8 cellular contexts compared by ENCODE assay signal in genomic region chr4:52659016-52659721, GRCh38. TPM values are rescaled to one million over a fixed set of nuclear protein-coding genes. Genes with fewer than 3 reads are reported as not detected.
DNase-seq lines count a peak whose midpoint lies in the region; ATAC-seq and TF ChIP-seq lines count a peak whose summit lies in the region.

Gene USP46, minus strand, starts transcription at chr4:52659301. Its CDS starts 151 bp downstream, at chr4:52659150.

- peak within 1 kb of the TSS; percentile 78 for H2BK15ac ChIP-seq in neuronal stem cell (ENCODE audit: low read length)

- peak within 1 kb of the TSS; percentile 97 for H3K18ac ChIP-seq in neuronal stem cell (ENCODE audit: low read length)

- H3K9ac ChIP-seq in DND-41 (ENCODE audit: low read depth, low read length) (peak within 1 kb of the TSS; percentile 76), neuronal stem cell (ENCODE audit: low read depth, low read length, poor library complexity) (peak within 1 kb of the TSS; percentile 94)

- H3K4me2 ChIP-seq in DND-41 (ENCODE audit: insufficient read depth, low read length) (peak within 1 kb of the TSS; percentile 67), neuronal stem cell (ENCODE audit: insufficient read depth, low read length, poor library complexity, severe bottlenecking) (peak within 1 kb of the TSS; percentile 87)

- DNase-seq in DND-41 (peak; percentile 53), HT1080 (ENCODE audit: low read depth) (peak; percentile 45), RWPE2 (ENCODE audit: low spot score) (peak; percentile 64), neuronal stem cell (ENCODE audit: low spot score) (peak; percentile 66)
- DNase-seq in activated naive CD4-positive, alpha-beta T cell treated with anti-CD3 and anti-CD28 coated beads for 36 hours, result peak; percentile 38

- no peak within 1 kb of the TSS for H4K91ac ChIP-seq in neuronal stem cell (ENCODE audit: low read depth, low read length, poor library complexity)

- peak within 1 kb of the TSS; percentile 72 for H2BK120ac ChIP-seq in neuronal stem cell (ENCODE audit: low read depth, low read length)

- H2AFZ ChIP-seq in DND-41 (ENCODE audit: low read depth, low read length) (peak within 1 kb of the TSS; percentile 78), neuronal stem cell (ENCODE audit: low read length) (peak within 1 kb of the TSS; percentile 99)

- no peak within 1 kb of the TSS for H3K27ac Mint-ChIP-seq in activated naive CD4-positive, alpha-beta T cell treated with anti-CD3 and anti-CD28 coated beads for 36 hours

- peaks cover 10% of the 10 kb centered on the region for H3K4me1 Mint-ChIP-seq in activated naive CD4-positive, alpha-beta T cell treated with anti-CD3 and anti-CD28 coated beads for 36 hours (ENCODE audit: low read depth)

- H3K36me3 ChIP-seq in DND-41 (ENCODE audit: insufficient read depth, low read length) (no peaks in the 10 kb centered on the region), RWPE2 (ENCODE audit: low read depth) (peaks cover 6% of the 10 kb centered on the region), gastroesophageal sphincter (no peaks in the 10 kb centered on the region), neuronal stem cell (replicated peaks in 1 of 2; ENCODE audit: control insufficient read depth in 2 of 2, insufficient read depth in 2 of 2, low read length in 2 of 2) (peaks cover 2 to 34% of the 10 kb centered on the region in 2 donors), thymus (ENCODE audit: control insufficient read depth, insufficient read depth) (no peaks in the 10 kb centered on the region)

- H3K4me3 ChIP-seq in DND-41 (ENCODE audit: low read depth in 1 of 2, low read length in 2 of 2) (peak within 1 kb of the TSS; percentile 37 to 71; a peak in 3 of 4 replicates), RWPE2 (ENCODE audit: severe bottlenecking) (peak within 1 kb of the TSS; percentile 87), gastroesophageal sphincter (peak within 1 kb of the TSS; percentile 94 to 95), neuronal stem cell (ENCODE audit: low read length in 2 of 2) (peak within 1 kb of the TSS; percentile 86 to 98), thymus (ENCODE audit: low read length) (peak within 1 kb of the TSS; percentile 74)

- no peak within 1 kb of the TSS for H2BK12ac ChIP-seq in neuronal stem cell (ENCODE audit: low read length)

- H4K8ac ChIP-seq in neuronal stem cell (ENCODE audit: low read depth, low read length), result peak within 1 kb of the TSS; percentile 77

- no peaks in the 10 kb centered on the region for H4K20me1 ChIP-seq in DND-41 (ENCODE audit: insufficient read depth, low read length)

- peak within 1 kb of the TSS; percentile 74 for H2AK5ac ChIP-seq in neuronal stem cell (ENCODE audit: low read depth, low read length)

- no peaks in the 10 kb centered on the region for H3K9me3 Mint-ChIP-seq in activated naive CD4-positive, alpha-beta T cell treated with anti-CD3 and anti-CD28 coated beads for 36 hours

- H3K36me3 Mint-ChIP-seq in activated naive CD4-positive, alpha-beta T cell treated with anti-CD3 and anti-CD28 coated beads for 36 hours (ENCODE audit: low read depth), result peaks cover 1% of the 10 kb centered on the region

- peaks cover 5% of the 10 kb centered on the region for H3K9me3 ChIP-seq in DND-41 (ENCODE audit: insufficient read depth, low read length, severe bottlenecking)
- H3K9me3 ChIP-seq in RWPE2 (ENCODE audit: severe bottlenecking), result no peaks in the 10 kb centered on the region
- H3K9me3 ChIP-seq in gastroesophageal sphincter, result no peaks in the 10 kb centered on the region
- H3K9me3 ChIP-seq in neuronal stem cell (replicated peaks in 1 of 2; ENCODE audit: control insufficient read depth in 2 of 2, insufficient read depth in 1 of 2, low read depth in 1 of 2, low read length in 2 of 2), result peaks cover 6 to 39% of the 10 kb centered on the region in 2 donors
- no peaks in the 10 kb centered on the region for H3K9me3 ChIP-seq in thymus (ENCODE audit: control insufficient read depth)

- WGBS in gastroesophageal sphincter (ENCODE audit: low coverage in 1 of 2), 2 donors, result 0% methylated on average over 3 of the region's 90 CpGs; no CpG with 5 or more reads in 1 of the 2 donors
- WGBS in neuronal stem cell (ENCODE audit: extremely low coverage in 2 of 2, insufficient read length in 2 of 2, insufficient replicate concordance in 1 of 2), 2 donors, result no CpG with 5 or more reads among the region's 90 CpGs
- under 1% methylated on average over 90 of the region's 90 CpGs for WGBS in thymus

- peak; percentile 63 to 69 for TF ChIP-seq POLR2A in gastroesophageal sphincter (IDR thresholded peaks at IDR 0.05)

- intact Hi-C loops in activated naive CD4-positive, alpha-beta T cell treated with anti-CD3 and anti-CD28 coated beads for 36 hours (cut with micrococcal nuclease), result loop anchor here (1.0 to 5.0 kb wide), 4 partner anchors 17 to 203 kb away; partner anchors contain the start of gene RASL11B

- H3K79me1 ChIP-seq in neuronal stem cell (ENCODE audit: low read depth, low read length), result peaks cover 6% of the 10 kb centered on the region

- 0 out of 2 replicates have a peak, but pooled peaks cover 2% of the 10 kb centered on the region for H3K79me2 ChIP-seq in DND-41 (ENCODE audit: insufficient read depth, low read length)

- H3K4me3 Mint-ChIP-seq in activated naive CD4-positive, alpha-beta T cell treated with anti-CD3 and anti-CD28 coated beads for 36 hours, result peak within 1 kb of the TSS; percentile 76

- TF ChIP-seq CTCF in DND-41 (IDR thresholded peaks at IDR 0.05; ENCODE audit: borderline replicate concordance, extremely low read depth, low read length, poor library complexity, severe bottlenecking) (no peak), RWPE2 (IDR thresholded peaks at IDR 0.05; ENCODE audit: poor library complexity, severe bottlenecking) (no peak), gastroesophageal sphincter (IDR thresholded peaks at IDR 0.05) (peak in 1 of 4 experiments; percentile 5)

- H3K27me3 Mint-ChIP-seq in activated naive CD4-positive, alpha-beta T cell treated with anti-CD3 and anti-CD28 coated beads for 36 hours (ENCODE audit: low read depth), result peaks cover 29% of the 10 kb centered on the region

- H2BK5ac ChIP-seq in neuronal stem cell (ENCODE audit: low read length), result peak within 1 kb of the TSS; percentile 90

- H3K27me3 ChIP-seq in DND-41 (ENCODE audit: insufficient read depth, low read length, poor library complexity) (no peaks in the 10 kb centered on the region), RWPE2 (ENCODE audit: insufficient read depth, poor library complexity, severe bottlenecking) (no peaks in the 10 kb centered on the region), gastroesophageal sphincter (no peaks in the 10 kb centered on the region), neuronal stem cell (ENCODE audit: control insufficient read depth in 3 of 3, insufficient read depth in 3 of 3, low read depth in 1 of 3, low read length in 3 of 3) (no peaks in the 10 kb centered on the region), thymus (ENCODE audit: control insufficient read depth, insufficient read depth) (peaks cover 22% of the 10 kb centered on the region)

- CTCF ChIA-PET in activated naive CD4-positive, alpha-beta T cell treated with anti-CD3 and anti-CD28 coated beads for 36 hours (lab: Charles Lee), result interaction anchor here (0.7 kb wide), 1 partner anchor 28 kb away, joined by 5 read pairs; no protein-coding TSS in a partner anchor

- TF ChIP-seq EP300 in gastroesophageal sphincter (IDR thresholded peaks at IDR 0.05), result no peak

- no peak within 1 kb of the TSS for H3K4ac ChIP-seq in neuronal stem cell (ENCODE audit: low read length)

- peak within 1 kb of the TSS; percentile 76 for H3K14ac ChIP-seq in neuronal stem cell (ENCODE audit: low read length)

- H3K4me1 ChIP-seq in DND-41 (ENCODE audit: insufficient read depth, low read length), result peaks cover 19% of the 10 kb centered on the region
- H3K4me1 ChIP-seq in RWPE2 (ENCODE audit: insufficient read depth, poor library complexity, severe bottlenecking), result peaks cover 5% of the 10 kb centered on the region
- H3K4me1 ChIP-seq in gastroesophageal sphincter, result peaks cover 0 to 47% (median 5%) of the 10 kb centered on the region in 3 donors
- H3K4me1 ChIP-seq in neuronal stem cell (ENCODE audit: control insufficient read depth in 2 of 2, insufficient read depth in 1 of 2, low read depth in 1 of 2, low read length in 2 of 2), result peaks cover 3 to 9% of the 10 kb centered on the region in 2 donors
- peaks cover 7% of the 10 kb centered on the region for H3K4me1 ChIP-seq in thymus (ENCODE audit: control insufficient read depth, insufficient read depth, low read length)

- peak; percentile 85 for ATAC-seq in DND-41 (ENCODE audit: insufficient read depth, low read depth)
- ATAC-seq in GM21367 (IDR thresholded peaks at IDR 0.05; ENCODE audit: unreplicated experiment), result peak; percentile 84
- ATAC-seq in RWPE2 (ENCODE audit: low read depth), result peak; percentile 90
- peak; percentile 96 for ATAC-seq in gastroesophageal sphincter

- H3K27ac ChIP-seq in DND-41 (ENCODE audit: low read length) (peak within 1 kb of the TSS; percentile 63), RWPE2 (ENCODE audit: poor library complexity, severe bottlenecking) (peak within 1 kb of the TSS; percentile 35), gastroesophageal sphincter (peak within 1 kb of the TSS; percentile 94 to 99 (median 98)), neuronal stem cell (replicated peaks; ENCODE audit: low read length) (peak within 1 kb of the TSS; percentile 54), thymus (ENCODE audit: low read depth) (peak within 1 kb of the TSS; percentile 76)

- peak within 1 kb of the TSS; percentile 87 for H3K23ac ChIP-seq in neuronal stem cell (ENCODE audit: low read depth, low read length, poor library complexity)

RNA-seq across cellular contexts. Expression of gene USP46, which starts in this region (rescaled TPM):
- 9.6 and 10.7 TPM in 2 replicates for total RNA-seq in HT1080 (2014; rRNA removed; shearing (Covaris generic))
- polyA plus RNA-seq in HT1080 (2015; cell fraction: cytosol; rRNA removed), result 11.1 and 13.4 TPM in 2 replicates
- 10.0 and 11.4 TPM in 2 replicates for polyA plus RNA-seq in HT1080 (2015; cell fraction: nucleus; rRNA removed)
- 1 to 10 TPM; 1.7 to 1.9 TPM for total RNA-seq in activated naive CD4-positive, alpha-beta T cell treated with anti-CD3 and anti-CD28 coated beads for 36 hours
- total RNA-seq in gastroesophageal sphincter, result 1 to 10 TPM; 8.1 to 9.5 (median 8.7) TPM
- 33.6 TPM for polyA plus RNA-seq in neuronal stem cell (2013, experiment 1 of 2)
- polyA plus RNA-seq in neuronal stem cell (2013, experiment 2 of 2), result 35.2 TPM
- polyA plus RNA-seq in thymus, result 5.2 TPM

Comparison
In these comparisons a context has a peak if more than half of its experiments do, and no peak if none do; other contexts are left out.
1. Peak in every context shown above with its lines: DNase-seq, ATAC-seq, H3K4me3 ChIP-seq and H3K27ac ChIP-seq.
2. H3K27ac ChIP-seq: peak in every context shown above with its lines; median percentile 98 in gastroesophageal sphincter; 76 in thymus; 63 in DND-41; 54 in neuronal stem cell; 35 in RWPE2.